ENCODE assay signal across 2 cellular contexts in the genomic region with DNA sequence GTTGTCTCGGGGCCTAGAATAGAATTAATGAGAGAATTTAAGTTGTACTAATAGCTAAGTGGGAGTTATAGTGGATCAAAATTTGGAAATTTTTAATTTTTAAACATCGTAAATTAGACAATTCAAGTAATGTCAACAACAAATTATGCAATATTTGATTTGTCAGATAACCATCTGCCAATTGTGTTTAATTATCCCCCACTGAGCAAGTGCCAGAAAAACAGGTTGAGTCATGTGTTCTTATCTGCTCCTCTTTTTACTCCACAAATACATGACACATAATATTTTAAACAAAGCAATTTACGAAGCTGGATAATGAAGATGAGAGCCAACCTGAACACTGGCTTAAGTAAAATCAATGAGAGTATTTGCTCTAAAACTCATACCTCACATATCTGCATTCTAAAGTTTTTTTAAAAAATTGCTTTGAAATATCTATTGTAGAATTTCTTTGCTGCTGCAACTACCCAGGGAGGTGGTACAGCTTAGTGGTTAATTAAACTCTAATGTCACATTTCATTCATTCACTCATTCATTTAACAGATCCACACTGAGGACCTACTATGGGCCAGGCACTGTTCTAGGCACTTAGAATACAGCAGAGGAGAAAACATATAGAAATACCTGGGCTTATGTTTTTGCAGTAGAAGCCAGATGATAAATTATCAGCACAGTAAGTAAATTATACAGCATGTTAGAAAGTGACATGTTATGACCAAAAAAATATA.
TF ChIP-seq lines count a peak whose summit lies in the region.

No MANE protein-coding gene starts in this region.

TF ChIP-seq in A549, 52 proteins besides CTCF, POLR2A, EP300 and RAD21:
- TF ChIP-seq BHLHE40 (IDR thresholded peaks at IDR 0.05; ENCODE audit: low read depth, low read length) (no peak), KDM5A (IDR thresholded peaks at IDR 0.05) (no peak), HEYL (CRISPR knock-in tag; IDR thresholded peaks at IDR 0.05) (no peak), KDM1A (IDR thresholded peaks at IDR 0.05; ENCODE audit: low read depth) (no peak), GATA3 (IDR thresholded peaks at IDR 0.05; ENCODE audit: borderline replicate concordance) (peak; percentile 87), CEBPB (IDR thresholded peaks at IDR 0.05) (peak; percentile 49 to 77; a peak in 3 of 4 replicates), ZSCAN20 (CRISPR knock-in tag; IDR thresholded peaks at IDR 0.05) (no peak), RFX5 (IDR thresholded peaks at IDR 0.05) (no peak), ELK1 (IDR thresholded peaks at IDR 0.05; ENCODE audit: low read depth, low read length) (no peak), ZNF302 (CRISPR knock-in tag; IDR thresholded peaks at IDR 0.05) (no peak), ZFP36 (IDR thresholded peaks at IDR 0.05; ENCODE audit: borderline replicate concordance, partially characterized antibody) (peak; percentile 15), SREBF2 (IDR thresholded peaks at IDR 0.05) (no peak), E2F6 (IDR thresholded peaks at IDR 0.05; ENCODE audit: borderline replicate concordance, low read depth) (no peak), JUN (IDR thresholded peaks at IDR 0.05) (no peak), CBX8 (IDR thresholded peaks at IDR 0.05) (no peak), HOXB5 (CRISPR knock-in tag; IDR thresholded peaks at IDR 0.05) (no peak), JUNB (IDR thresholded peaks at IDR 0.05) (peak; percentile 71), FOSL2 (IDR thresholded peaks at IDR 0.05) (peak; percentile 42), FOSL2 (CRISPR knock-in tag; IDR thresholded peaks at IDR 0.05) (peak; percentile 78), FOSB (CRISPR knock-in tag; IDR thresholded peaks at IDR 0.05) (no peak)

TF ChIP-seq in GM23338, 12 proteins besides CTCF, POLR2A, EP300 and RAD21:
- TF ChIP-seq EZH2phosphoT487 (IDR thresholded peaks at IDR 0.05; ENCODE audit: unreplicated experiment): no peak
- TF ChIP-seq ETS1 (IDR thresholded peaks at IDR 0.05): no peak
- TF ChIP-seq, protein P1, sequence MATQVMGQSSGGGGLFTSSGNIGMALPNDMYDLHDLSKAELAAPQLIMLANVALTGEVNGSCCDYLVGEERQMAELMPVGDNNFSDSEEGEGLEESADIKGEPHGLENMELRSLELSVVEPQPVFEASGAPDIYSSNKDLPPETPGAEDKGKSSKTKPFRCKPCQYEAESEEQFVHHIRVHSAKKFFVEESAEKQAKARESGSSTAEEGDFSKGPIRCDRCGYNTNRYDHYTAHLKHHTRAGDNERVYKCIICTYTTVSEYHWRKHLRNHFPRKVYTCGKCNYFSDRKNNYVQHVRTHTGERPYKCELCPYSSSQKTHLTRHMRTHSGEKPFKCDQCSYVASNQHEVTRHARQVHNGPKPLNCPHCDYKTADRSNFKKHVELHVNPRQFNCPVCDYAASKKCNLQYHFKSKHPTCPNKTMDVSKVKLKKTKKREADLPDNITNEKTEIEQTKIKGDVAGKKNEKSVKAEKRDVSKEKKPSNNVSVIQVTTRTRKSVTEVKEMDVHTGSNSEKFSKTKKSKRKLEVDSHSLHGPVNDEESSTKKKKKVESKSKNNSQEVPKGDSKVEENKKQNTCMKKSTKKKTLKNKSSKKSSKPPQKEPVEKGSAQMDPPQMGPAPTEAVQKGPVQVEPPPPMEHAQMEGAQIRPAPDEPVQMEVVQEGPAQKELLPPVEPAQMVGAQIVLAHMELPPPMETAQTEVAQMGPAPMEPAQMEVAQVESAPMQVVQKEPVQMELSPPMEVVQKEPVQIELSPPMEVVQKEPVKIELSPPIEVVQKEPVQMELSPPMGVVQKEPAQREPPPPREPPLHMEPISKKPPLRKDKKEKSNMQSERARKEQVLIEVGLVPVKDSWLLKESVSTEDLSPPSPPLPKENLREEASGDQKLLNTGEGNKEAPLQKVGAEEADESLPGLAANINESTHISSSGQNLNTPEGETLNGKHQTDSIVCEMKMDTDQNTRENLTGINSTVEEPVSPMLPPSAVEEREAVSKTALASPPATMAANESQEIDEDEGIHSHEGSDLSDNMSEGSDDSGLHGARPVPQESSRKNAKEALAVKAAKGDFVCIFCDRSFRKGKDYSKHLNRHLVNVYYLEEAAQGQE (IDR thresholded peaks at IDR 0.05; ENCODE audit: unreplicated experiment): no peak
- no peak for TF ChIP-seq CREB1 (CRISPR knock-in tag; IDR thresholded peaks at IDR 0.05; ENCODE audit: low read depth)
- no peak for TF ChIP-seq ZNF114 (CRISPR knock-in tag; IDR thresholded peaks at IDR 0.05)
- TF ChIP-seq EZH2 (IDR thresholded peaks at IDR 0.05; ENCODE audit: low read depth, unreplicated experiment): no peak
- no peak for TF ChIP-seq JUNB (IDR thresholded peaks at IDR 0.05; ENCODE audit: unreplicated experiment)
- no peak for TF ChIP-seq ZNF331 (CRISPR knock-in tag; IDR thresholded peaks at IDR 0.05; ENCODE audit: low read depth)
- TF ChIP-seq POLR2AphosphoS5 (IDR thresholded peaks at IDR 0.05; ENCODE audit: low read depth): no peak
- no peak for TF ChIP-seq STAT1 (IDR thresholded peaks at IDR 0.05; ENCODE audit: unreplicated experiment)
- TF ChIP-seq, protein P2, sequence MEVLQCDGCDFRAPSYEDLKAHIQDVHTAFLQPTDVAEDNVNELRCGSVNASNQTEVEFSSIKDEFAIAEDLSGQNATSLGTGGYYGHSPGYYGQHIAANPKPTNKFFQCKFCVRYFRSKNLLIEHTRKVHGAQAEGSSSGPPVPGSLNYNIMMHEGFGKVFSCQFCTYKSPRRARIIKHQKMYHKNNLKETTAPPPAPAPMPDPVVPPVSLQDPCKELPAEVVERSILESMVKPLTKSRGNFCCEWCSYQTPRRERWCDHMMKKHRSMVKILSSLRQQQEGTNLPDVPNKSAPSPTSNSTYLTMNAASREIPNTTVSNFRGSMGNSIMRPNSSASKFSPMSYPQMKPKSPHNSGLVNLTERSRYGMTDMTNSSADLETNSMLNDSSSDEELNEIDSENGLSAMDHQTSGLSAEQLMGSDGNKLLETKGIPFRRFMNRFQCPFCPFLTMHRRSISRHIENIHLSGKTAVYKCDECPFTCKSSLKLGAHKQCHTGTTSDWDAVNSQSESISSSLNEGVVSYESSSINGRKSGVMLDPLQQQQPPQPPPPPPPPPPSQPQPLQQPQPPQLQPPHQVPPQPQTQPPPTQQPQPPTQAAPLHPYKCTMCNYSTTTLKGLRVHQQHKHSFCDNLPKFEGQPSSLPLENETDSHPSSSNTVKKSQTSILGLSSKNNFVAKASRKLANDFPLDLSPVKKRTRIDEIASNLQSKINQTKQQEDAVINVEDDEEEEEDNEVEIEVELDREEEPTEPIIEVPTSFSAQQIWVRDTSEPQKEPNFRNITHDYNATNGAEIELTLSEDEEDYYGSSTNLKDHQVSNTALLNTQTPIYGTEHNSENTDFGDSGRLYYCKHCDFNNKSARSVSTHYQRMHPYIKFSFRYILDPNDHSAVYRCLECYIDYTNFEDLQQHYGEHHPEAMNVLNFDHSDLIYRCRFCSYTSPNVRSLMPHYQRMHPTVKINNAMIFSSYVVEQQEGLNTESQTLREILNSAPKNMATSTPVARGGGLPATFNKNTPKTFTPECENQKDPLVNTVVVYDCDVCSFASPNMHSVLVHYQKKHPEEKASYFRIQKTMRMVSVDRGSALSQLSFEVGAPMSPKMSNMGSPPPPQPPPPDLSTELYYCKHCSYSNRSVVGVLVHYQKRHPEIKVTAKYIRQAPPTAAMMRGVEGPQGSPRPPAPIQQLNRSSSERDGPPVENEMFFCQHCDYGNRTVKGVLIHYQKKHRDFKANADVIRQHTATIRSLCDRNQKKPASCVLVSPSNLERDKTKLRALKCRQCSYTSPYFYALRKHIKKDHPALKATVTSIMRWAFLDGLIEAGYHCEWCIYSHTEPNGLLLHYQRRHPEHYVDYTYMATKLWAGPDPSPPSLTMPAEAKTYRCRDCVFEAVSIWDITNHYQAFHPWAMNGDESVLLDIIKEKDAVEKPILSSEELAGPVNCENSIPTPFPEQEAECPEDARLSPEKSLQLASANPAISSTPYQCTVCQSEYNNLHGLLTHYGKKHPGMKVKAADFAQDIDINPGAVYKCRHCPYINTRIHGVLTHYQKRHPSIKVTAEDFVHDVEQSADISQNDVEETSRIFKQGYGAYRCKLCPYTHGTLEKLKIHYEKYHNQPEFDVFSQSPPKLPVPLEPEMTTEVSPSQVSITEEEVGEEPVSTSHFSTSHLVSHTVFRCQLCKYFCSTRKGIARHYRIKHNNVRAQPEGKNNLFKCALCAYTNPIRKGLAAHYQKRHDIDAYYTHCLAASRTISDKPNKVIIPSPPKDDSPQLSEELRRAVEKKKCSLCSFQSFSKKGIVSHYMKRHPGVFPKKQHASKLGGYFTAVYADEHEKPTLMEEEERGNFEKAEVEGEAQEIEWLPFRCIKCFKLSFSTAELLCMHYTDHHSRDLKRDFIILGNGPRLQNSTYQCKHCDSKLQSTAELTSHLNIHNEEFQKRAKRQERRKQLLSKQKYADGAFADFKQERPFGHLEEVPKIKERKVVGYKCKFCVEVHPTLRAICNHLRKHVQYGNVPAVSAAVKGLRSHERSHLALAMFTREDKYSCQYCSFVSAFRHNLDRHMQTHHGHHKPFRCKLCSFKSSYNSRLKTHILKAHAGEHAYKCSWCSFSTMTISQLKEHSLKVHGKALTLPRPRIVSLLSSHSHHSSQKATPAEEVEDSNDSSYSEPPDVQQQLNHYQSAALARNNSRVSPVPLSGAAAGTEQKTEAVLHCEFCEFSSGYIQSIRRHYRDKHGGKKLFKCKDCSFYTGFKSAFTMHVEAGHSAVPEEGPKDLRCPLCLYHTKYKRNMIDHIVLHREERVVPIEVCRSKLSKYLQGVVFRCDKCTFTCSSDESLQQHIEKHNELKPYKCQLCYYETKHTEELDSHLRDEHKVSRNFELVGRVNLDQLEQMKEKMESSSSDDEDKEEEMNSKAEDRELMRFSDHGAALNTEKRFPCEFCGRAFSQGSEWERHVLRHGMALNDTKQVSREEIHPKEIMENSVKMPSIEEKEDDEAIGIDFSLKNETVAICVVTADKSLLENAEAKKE (CRISPR knock-in tag; IDR thresholded peaks at IDR 0.05): no peak
- TF ChIP-seq NANOG (IDR thresholded peaks at IDR 0.05; ENCODE audit: borderline replicate concordance): no peak
